7 cellular contexts compared by ENCODE assay signal in genomic region chr5:163455406-163455805, GRCh38. TPM values are rescaled to one million over a fixed set of nuclear protein-coding genes. Genes with fewer than 3 reads are reported as not detected.
DNase-seq lines count a peak whose midpoint lies in the region; ATAC-seq and TF ChIP-seq lines count a peak whose summit lies in the region.
"Not testable (repeated sequence)": the region's sequence is repeated elsewhere in the genome, so short reads cannot be mapped to it uniquely, and the experiment has no call there.

No MANE protein-coding gene starts in this region.

- DNase-seq in CD4-positive, alpha-beta T cell; activated CD4-positive, alpha-beta memory T cell treated with anti-CD3 and anti-CD28 coated beads for 36 hours; activated T-cell treated with anti-CD3 and anti-CD28 coated beads, Interleukin-2, amount 50 U/mL, for 72 hours; naive thymus-derived CD4-positive, alpha-beta T cell: not testable (repeated sequence)

- CTCF ChIA-PET in CD4-positive, alpha-beta T cell (lab: Charles Lee); naive thymus-derived CD4-positive, alpha-beta T cell (lab: Charles Lee): not testable (repeated sequence)
- CTCF ChIA-PET in activated CD4-positive, alpha-beta memory T cell treated with anti-CD3 and anti-CD28 coated beads for 36 hours (lab: Charles Lee) = interaction anchor here (1.1 kb wide), 1 partner anchor 14 kb away, joined by 4 read pairs; no protein-coding TSS in a partner anchor

- H3K4me1 Mint-ChIP-seq in CD4-positive, alpha-beta T cell (ENCODE audit: low read depth) = peaks cover 40% of the 10 kb centered on the region
- peaks cover 28% of the 10 kb centered on the region for H3K4me1 Mint-ChIP-seq in T-helper 1 cell treated with Interleukin-12 subunit alpha and Interleukin-12 subunit beta and Interleukin-4 antibody, amounts not matched to agents 30 μg/mL and 1 μg/mL, for 36 hours (ENCODE audit: low read depth)
- H3K4me1 Mint-ChIP-seq in activated CD4-positive, alpha-beta memory T cell treated with anti-CD3 and anti-CD28 coated beads for 36 hours (ENCODE audit: low read depth) = peaks cover 29% of the 10 kb centered on the region
- peaks cover 35% of the 10 kb centered on the region for H3K4me1 Mint-ChIP-seq in activated T-cell treated with anti-CD3 and anti-CD28 coated beads, Interleukin-2, amount 50 U/mL, for 72 hours (ENCODE audit: low read depth)
- H3K4me1 Mint-ChIP-seq in brain = peaks cover 46% of the 10 kb centered on the region
- H3K4me1 Mint-ChIP-seq in naive thymus-derived CD4-positive, alpha-beta T cell = peaks cover 19 to 49% (median 41%) of the 10 kb centered on the region in 7 donors
- peaks cover 40% of the 10 kb centered on the region for H3K4me1 Mint-ChIP-seq in stimulated activated naive CD8-positive, alpha-beta T cell treated with anti-CD3 and anti-CD28 coated beads, Interleukin-15, Interleukin-2, amounts not matched to agents 100 ng/mL and 50 ng/mL, for 24 hours (ENCODE audit: low read depth)

- intact Hi-C loops in CD4-positive, alpha-beta T cell (cut with DNase I, micrococcal nuclease); activated CD4-positive, alpha-beta memory T cell treated with anti-CD3 and anti-CD28 coated beads for 36 hours (cut with micrococcal nuclease); naive thymus-derived CD4-positive, alpha-beta T cell (cut with micrococcal nuclease): not testable (repeated sequence)

- H3K27me3 ChIP-seq in CD4-positive, alpha-beta T cell (ENCODE audit: control insufficient read depth, insufficient read depth, low read length); naive thymus-derived CD4-positive, alpha-beta T cell (ENCODE audit: control insufficient read depth in 2 of 2, insufficient read depth in 2 of 2, low read length in 2 of 2): not testable (repeated sequence)

- H3K27ac ChIP-seq in CD4-positive, alpha-beta T cell (ENCODE audit: low read depth, low read length); naive thymus-derived CD4-positive, alpha-beta T cell (ENCODE audit: low read depth, low read length): not testable (repeated sequence)

- H3K27ac Mint-ChIP-seq in CD4-positive, alpha-beta T cell = peak overlapping the region; percentile 58
- H3K27ac Mint-ChIP-seq in T-helper 1 cell treated with Interleukin-12 subunit alpha and Interleukin-12 subunit beta and Interleukin-4 antibody, amounts not matched to agents 30 μg/mL and 1 μg/mL, for 36 hours = peak overlapping the region; percentile 62
- H3K27ac Mint-ChIP-seq in activated CD4-positive, alpha-beta memory T cell treated with anti-CD3 and anti-CD28 coated beads for 36 hours = peak overlapping the region; percentile 25
- H3K27ac Mint-ChIP-seq in activated T-cell treated with anti-CD3 and anti-CD28 coated beads, Interleukin-2, amount 50 U/mL, for 72 hours = peak overlapping the region; percentile 45
- H3K27ac Mint-ChIP-seq in brain = peak overlapping the region in 1 of 5 experiments; percentile 35
- H3K27ac Mint-ChIP-seq in naive thymus-derived CD4-positive, alpha-beta T cell = peak overlapping the region in 6 of 9 donors; percentile 21 to 86 (median 72)
- H3K27ac Mint-ChIP-seq in stimulated activated naive CD8-positive, alpha-beta T cell treated with anti-CD3 and anti-CD28 coated beads, Interleukin-15, Interleukin-2, amounts not matched to agents 100 ng/mL and 50 ng/mL, for 24 hours = peak overlapping the region; percentile 24

- POLR2A ChIA-PET in CD4-positive, alpha-beta T cell (lab: Charles Lee) = not testable (repeated sequence)
- POLR2A ChIA-PET in activated CD4-positive, alpha-beta memory T cell treated with anti-CD3 and anti-CD28 coated beads for 36 hours (lab: Charles Lee) = interaction anchor here (1.2 kb wide), 1 partner anchor 14 kb away, joined by 5 read pairs; no protein-coding TSS in a partner anchor
- POLR2A ChIA-PET in naive thymus-derived CD4-positive, alpha-beta T cell (lab: Charles Lee) = interaction anchor here (1.5 to 9.7 kb wide), 3 partner anchors 10 to 51 kb away, joined by 4 to 238 read pairs (median 7); partner anchors contain the start of gene MAT2B

- H3K4me3 ChIP-seq in naive thymus-derived CD4-positive, alpha-beta T cell (ENCODE audit: low read length) = not testable (repeated sequence)

- peaks cover 0 to 20% (median 11%) of the 10 kb centered on the region in 3 experiments for H3K36me3 ChIP-seq in naive thymus-derived CD4-positive, alpha-beta T cell (ENCODE audit: control insufficient read depth in 2 of 3, insufficient read depth in 3 of 3, low read length in 3 of 3)

- ATAC-seq in CD4-positive, alpha-beta T cell (ENCODE audit: poor library complexity); activated T-cell treated with anti-CD3 and anti-CD28 coated beads, Interleukin-2, amount 50 U/mL, for 72 hours (replicated peaks in 1 of 2); naive thymus-derived CD4-positive, alpha-beta T cell: not testable (repeated sequence)

- not testable (repeated sequence) for TF ChIP-seq CTCF in CD4-positive, alpha-beta T cell (IDR thresholded peaks at IDR 0.05); brain (conservative IDR thresholded peaks at IDR 0.05)

- not testable (repeated sequence) for H3K4me1 ChIP-seq in naive thymus-derived CD4-positive, alpha-beta T cell (ENCODE audit: control insufficient read depth in 2 of 2, insufficient read depth in 2 of 2, low read length in 2 of 2)

- H3K9me3 Mint-ChIP-seq in CD4-positive, alpha-beta T cell; T-helper 1 cell treated with Interleukin-12 subunit alpha and Interleukin-12 subunit beta and Interleukin-4 antibody, amounts not matched to agents 30 μg/mL and 1 μg/mL, for 36 hours; activated CD4-positive, alpha-beta memory T cell treated with anti-CD3 and anti-CD28 coated beads for 36 hours; activated T-cell treated with anti-CD3 and anti-CD28 coated beads, Interleukin-2, amount 50 U/mL, for 72 hours; brain; naive thymus-derived CD4-positive, alpha-beta T cell; stimulated activated naive CD8-positive, alpha-beta T cell treated with anti-CD3 and anti-CD28 coated beads, Interleukin-15, Interleukin-2, amounts not matched to agents 100 ng/mL and 50 ng/mL, for 24 hours: not testable (repeated sequence)

- H3K4me3 Mint-ChIP-seq in CD4-positive, alpha-beta T cell; T-helper 1 cell treated with Interleukin-12 subunit alpha and Interleukin-12 subunit beta and Interleukin-4 antibody, amounts not matched to agents 30 μg/mL and 1 μg/mL, for 36 hours; activated CD4-positive, alpha-beta memory T cell treated with anti-CD3 and anti-CD28 coated beads for 36 hours; activated T-cell treated with anti-CD3 and anti-CD28 coated beads, Interleukin-2, amount 50 U/mL, for 72 hours; stimulated activated naive CD8-positive, alpha-beta T cell treated with anti-CD3 and anti-CD28 coated beads, Interleukin-15, Interleukin-2, amounts not matched to agents 100 ng/mL and 50 ng/mL, for 24 hours: not testable (repeated sequence)
- H3K4me3 Mint-ChIP-seq in brain = peak overlapping the region in 3 of 5 experiments; percentile 4 to 77 (median 6)
- H3K4me3 Mint-ChIP-seq in naive thymus-derived CD4-positive, alpha-beta T cell = peak overlapping the region in 1 of 10 donors; percentile 27

- H3K36me3 Mint-ChIP-seq in CD4-positive, alpha-beta T cell (ENCODE audit: low read depth) = peaks cover 71% of the 10 kb centered on the region
- H3K36me3 Mint-ChIP-seq in T-helper 1 cell treated with Interleukin-12 subunit alpha and Interleukin-12 subunit beta and Interleukin-4 antibody, amounts not matched to agents 30 μg/mL and 1 μg/mL, for 36 hours (ENCODE audit: low read depth) = peaks cover 36% of the 10 kb centered on the region
- H3K36me3 Mint-ChIP-seq in activated CD4-positive, alpha-beta memory T cell treated with anti-CD3 and anti-CD28 coated beads for 36 hours = peaks cover 52% of the 10 kb centered on the region
- peaks cover 16 to 38% of the 10 kb centered on the region in 2 donors for H3K36me3 Mint-ChIP-seq in activated T-cell treated with anti-CD3 and anti-CD28 coated beads, Interleukin-2, amount 50 U/mL, for 72 hours (ENCODE audit: insufficient read depth in 2 of 2)
- peaks cover 56% of the 10 kb centered on the region for H3K36me3 Mint-ChIP-seq in brain
- peaks cover 9 to 35% (median 24%) of the 10 kb centered on the region in 5 donors for H3K36me3 Mint-ChIP-seq in naive thymus-derived CD4-positive, alpha-beta T cell
- peaks cover 48% of the 10 kb centered on the region for H3K36me3 Mint-ChIP-seq in stimulated activated naive CD8-positive, alpha-beta T cell treated with anti-CD3 and anti-CD28 coated beads, Interleukin-15, Interleukin-2, amounts not matched to agents 100 ng/mL and 50 ng/mL, for 24 hours (ENCODE audit: low read depth)

- not testable (repeated sequence) for H3K9me3 ChIP-seq in CD4-positive, alpha-beta T cell (ENCODE audit: control insufficient read depth, low read length); naive thymus-derived CD4-positive, alpha-beta T cell (ENCODE audit: control insufficient read depth in 2 of 3, low read length in 3 of 3)

- not testable (repeated sequence) for H3K27me3 Mint-ChIP-seq in CD4-positive, alpha-beta T cell; T-helper 1 cell treated with Interleukin-12 subunit alpha and Interleukin-12 subunit beta and Interleukin-4 antibody, amounts not matched to agents 30 μg/mL and 1 μg/mL, for 36 hours (ENCODE audit: low read depth); activated CD4-positive, alpha-beta memory T cell treated with anti-CD3 and anti-CD28 coated beads for 36 hours; activated T-cell treated with anti-CD3 and anti-CD28 coated beads, Interleukin-2, amount 50 U/mL, for 72 hours (ENCODE audit: low read depth); brain; naive thymus-derived CD4-positive, alpha-beta T cell; stimulated activated naive CD8-positive, alpha-beta T cell treated with anti-CD3 and anti-CD28 coated beads, Interleukin-15, Interleukin-2, amounts not matched to agents 100 ng/mL and 50 ng/mL, for 24 hours

RNA-seq across cellular contexts. Expression of gene NUDCD2, which starts 4.5 kb away (rescaled TPM):
- total RNA-seq in CD4-positive, alpha-beta T cell = 10 to 100 TPM; 18.0 to 18.9 TPM
- 10 to 100 TPM; 46.4 to 48.6 TPM for total RNA-seq in activated CD4-positive, alpha-beta memory T cell treated with anti-CD3 and anti-CD28 coated beads for 36 hours
- total RNA-seq in activated T-cell treated with anti-CD3 and anti-CD28 coated beads, Interleukin-2, amount 50 U/mL, for 72 hours = 10 to 100 TPM; 50.2 to 58.0 TPM
- polyA plus RNA-seq in brain (ENCODE audit: insufficient read depth, low read depth, low replicate concordance) = 36.3 TPM
- total RNA-seq in naive thymus-derived CD4-positive, alpha-beta T cell = 10 to 100 TPM; 17.9 to 34.0 (median 27.1) TPM
- polyA plus RNA-seq in naive thymus-derived CD4-positive, alpha-beta T cell = 10 to 100 TPM; 58.8 to 62.8 TPM

RNA-seq across cellular contexts. Expression of gene HMMR, which starts 5.0 kb away (rescaled TPM):
- total RNA-seq in CD4-positive, alpha-beta T cell = under 1 TPM; 0.42 to 0.74 TPM
- total RNA-seq in activated CD4-positive, alpha-beta memory T cell treated with anti-CD3 and anti-CD28 coated beads for 36 hours = 100 to 1,000 TPM; 109 to 118 TPM
- total RNA-seq in activated T-cell treated with anti-CD3 and anti-CD28 coated beads, Interleukin-2, amount 50 U/mL, for 72 hours = 10 to 100 TPM; 87.2 to 88.1 TPM
- 7.5 TPM for polyA plus RNA-seq in brain (ENCODE audit: insufficient read depth, low read depth, low replicate concordance)
- total RNA-seq in naive thymus-derived CD4-positive, alpha-beta T cell = 10 to 100 TPM in 1 of 5 experiments, under 1 TPM in 3, not detected in 1; 0.37 to 34.0 (median 0.55) TPM
- polyA plus RNA-seq in naive thymus-derived CD4-positive, alpha-beta T cell = not detected

RNA-seq across cellular contexts. Expression of gene CCNG1, which starts 18.0 kb away (rescaled TPM):
- total RNA-seq in CD4-positive, alpha-beta T cell = 100 to 1,000 TPM; 114 to 116 TPM
- total RNA-seq in activated CD4-positive, alpha-beta memory T cell treated with anti-CD3 and anti-CD28 coated beads for 36 hours = 100 to 1,000 TPM; 139 to 164 TPM
- 100 to 1,000 TPM; 236 to 261 TPM for total RNA-seq in activated T-cell treated with anti-CD3 and anti-CD28 coated beads, Interleukin-2, amount 50 U/mL, for 72 hours
- 64.2 TPM for polyA plus RNA-seq in brain (ENCODE audit: insufficient read depth, low read depth, low replicate concordance)
- 100 to 1,000 TPM in 3 of 5 experiments, 10 to 100 TPM in 2; 86.0 to 150 (median 116) TPM for total RNA-seq in naive thymus-derived CD4-positive, alpha-beta T cell
- polyA plus RNA-seq in naive thymus-derived CD4-positive, alpha-beta T cell = 100 to 1,000 TPM; 143 to 154 TPM

RNA-seq across cellular contexts. Expression of gene MAT2B, which starts 50.0 kb away (rescaled TPM):
- 10 to 100 TPM; 33.0 to 34.7 TPM for total RNA-seq in CD4-positive, alpha-beta T cell
- total RNA-seq in activated CD4-positive, alpha-beta memory T cell treated with anti-CD3 and anti-CD28 coated beads for 36 hours = 100 to 1,000 TPM; 114 to 122 TPM
- 100 to 1,000 TPM; 103 to 121 TPM for total RNA-seq in activated T-cell treated with anti-CD3 and anti-CD28 coated beads, Interleukin-2, amount 50 U/mL, for 72 hours
- polyA plus RNA-seq in brain (ENCODE audit: insufficient read depth, low read depth, low replicate concordance) = 25.7 TPM
- total RNA-seq in naive thymus-derived CD4-positive, alpha-beta T cell = 100 to 1,000 TPM in 3 of 5 experiments, 10 to 100 TPM in 2; 47.7 to 127 (median 112) TPM
- 100 to 1,000 TPM; 231 to 322 TPM for polyA plus RNA-seq in naive thymus-derived CD4-positive, alpha-beta T cell
